6 cellular contexts compared by ENCODE assay signal in genomic region chr17:29420128-29420527, GRCh38.
"Had no signal": no experiment of that assay in that cellular context is flagged by ENCODE, and none has a peak within 500 bp of the region (broad histone marks: within the 10 kb centered on the region; RNA-seq: fewer than 3 reads in every experiment).

No MANE protein-coding gene starts in this region.

- H3K9me3 Mint-ChIP-seq: HFFc6 had no signal

- ATAC-seq: HCT116 had no signal

- H3K27ac Mint-ChIP-seq: HFFc6 had no signal

- DNase-seq: GM23248, GOT3, H7, HFFc6, IMR-90 had no signal

- H3K4me3 Mint-ChIP-seq: HFFc6 had no signal
